16 cellular contexts compared by ENCODE assay signal in the genomic region with DNA sequence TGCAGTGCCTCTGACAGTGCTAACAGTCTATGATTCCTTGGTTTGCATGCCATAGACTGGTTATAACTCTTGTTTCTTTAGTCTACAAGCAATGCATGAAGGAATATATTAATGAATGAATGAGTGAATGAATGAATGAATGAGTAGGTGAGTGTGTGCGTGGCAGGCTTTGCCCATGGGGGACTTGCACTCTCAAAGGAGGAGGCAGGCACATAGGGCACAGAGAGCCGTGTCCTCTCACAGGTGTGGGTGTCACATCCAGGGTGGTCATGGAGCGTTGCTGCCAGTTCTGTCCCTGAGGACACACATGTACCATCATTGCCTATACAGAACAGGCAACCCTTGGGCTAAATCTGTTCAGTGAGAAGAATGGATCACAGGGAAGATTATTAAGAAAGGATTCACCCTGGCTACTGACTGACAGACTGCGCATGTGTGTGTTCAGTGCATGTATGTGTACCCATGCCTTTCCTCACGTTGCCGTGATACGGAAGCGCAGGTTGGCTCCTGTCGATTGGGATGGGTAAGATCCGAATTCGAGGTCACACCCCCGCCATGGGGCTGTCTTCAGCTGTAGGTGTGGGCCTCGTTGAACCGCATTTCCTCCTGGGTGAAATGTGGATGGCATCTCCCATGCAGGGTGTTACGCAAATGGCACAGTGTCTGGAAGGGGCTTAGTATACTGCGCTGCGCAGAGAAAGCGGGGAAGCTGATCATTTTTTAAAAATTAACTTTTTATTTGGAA.
"Had no signal": no experiment of that assay in that cellular context is flagged by ENCODE, and none has a peak within 500 bp of the region (broad histone marks: within the 10 kb centered on the region; RNA-seq: fewer than 3 reads in every experiment).

No MANE protein-coding gene starts in this region.

- H3K27me3 ChIP-seq: cardiac muscle cell, foreskin keratinocyte, right atrium auricular region, uterus had no signal

- H3K4me1 ChIP-seq: foreskin keratinocyte, right atrium auricular region, uterus had no signal

- H3K4me3 ChIP-seq: cardiac muscle cell, right atrium auricular region, smooth muscle cell, uterus had no signal

- H3K27ac ChIP-seq: cardiac muscle cell, foreskin keratinocyte, right atrium auricular region, uterus had no signal

- FAIRE-seq: endothelial cell of umbilical vein had no signal

- H3K9me3 ChIP-seq: right atrium auricular region, uterus had no signal

- DNase-seq: activated CD4-positive, alpha-beta memory T cell treated with anti-CD3 and anti-CD28 coated beads for 36 hours; activated gamma-delta T cell treated with Interleukin-2 at 50 U/mL for 16 hours; activated naive CD8-positive, alpha-beta T cell treated with anti-CD3 and anti-CD28 coated beads for 36 hours; activated T-cell treated with anti-CD3 and anti-CD28 coated beads, Interleukin-2, amount 50 U/mL, for 48 hours; aorta; effector CD4-positive, alpha-beta T cell; head of caudate nucleus; mesendoderm; stimulated activated naive B cell treated with anti-CD40 and anti-IgM and Interleukin-4, amounts not matched to agents 10 μg/mL and 1 μg/mL and 100 μg/mL, for 72 hours; SW 1271; uterus had no signal

- H3K36me3 ChIP-seq: cardiac muscle cell, uterus had no signal

- ATAC-seq: stimulated activated naive B cell treated with anti-CD40 and anti-IgM and Interleukin-4, amounts not matched to agents 10 μg/mL and 1 μg/mL and 100 μg/mL, for 72 hours had no signal

- H3K4me2 ChIP-seq: smooth muscle cell had no signal
